11 cellular contexts compared by ENCODE assay signal in genomic region chr12:50211392-50212070, GRCh38. TPM values are rescaled to one million over a fixed set of nuclear protein-coding genes. Genes with fewer than 3 reads are reported as not detected.
A peak's percentile ranks its signal among the peaks of the same experiment; 100 is the strongest.
DNase-seq lines count a peak whose midpoint lies in the region; ATAC-seq and TF ChIP-seq lines count a peak whose summit lies in the region.
"Had no signal": no experiment of that assay in that cellular context is flagged by ENCODE, and none has a peak within 500 bp of the region (broad histone marks: within the 10 kb centered on the region; RNA-seq: fewer than 3 reads in every experiment).

No MANE protein-coding gene starts in this region.

- no peaks in the 10 kb centered on the region for H3K27me3 ChIP-seq in GM23338 (ENCODE audit: insufficient read depth)
- H3K27me3 ChIP-seq in foreskin keratinocyte: no peaks in the 10 kb centered on the region
- H3K27me3 ChIP-seq in gastrocnemius medialis: no peaks in the 10 kb centered on the region
- H3K27me3 ChIP-seq in MG63: no peaks in the 10 kb centered on the region
- H3K27me3 ChIP-seq: neutrophil had no signal

- in situ Hi-C loops in gastrocnemius medialis (cut with MboI; ENCODE audit: low sequenced_read_pairs in 4 of 4): loop anchor here in 1 of 4 donors (10.0 kb wide), 1 partner anchor 73 kb away; the partner anchor contains the start of gene LIMA1

- CTCF ChIA-PET in WTC11 (lab: Charles Lee): interaction anchor here (0.6 to 1.3 kb wide), 4 partner anchors 10 to 174 kb away, joined by 3 to 4 read pairs (median 3); partner anchors contain the start of gene COX14

- H3K27ac Mint-ChIP-seq in GM23338: peak overlapping the region; percentile 64
- peak overlapping the region; percentile 80 for H3K27ac Mint-ChIP-seq in WTC11

- no peaks in the 10 kb centered on the region for H3K36me3 ChIP-seq in GM23338 (ENCODE audit: insufficient read depth)
- H3K36me3 ChIP-seq in gastrocnemius medialis: no peaks in the 10 kb centered on the region
- H3K36me3 ChIP-seq in MG63: peaks cover 54% of the 10 kb centered on the region
- H3K36me3 ChIP-seq: neutrophil had no signal

- H3K4me3 Mint-ChIP-seq in GM23338 (no peak overlapping the region), WTC11 (no peak overlapping the region)

- H3K4me3 ChIP-seq in GM23338 (no peak overlapping the region), gastrocnemius medialis (no peak overlapping the region), MG63 (no peak overlapping the region)

- peaks cover 7% of the 10 kb centered on the region; the same call in 1 of the 3 replicates for H3K36me3 Mint-ChIP-seq in GM23338 (ENCODE audit: low read depth)
- no peaks in the 10 kb centered on the region; the same call in 1 of the 2 replicates for H3K36me3 Mint-ChIP-seq in WTC11

- H3K27me3 Mint-ChIP-seq in GM23338 (ENCODE audit: insufficient read depth, low read depth, poor library complexity) (peaks cover 2% of the 10 kb centered on the region), WTC11 (ENCODE audit: low read depth) (no peaks in the 10 kb centered on the region)

- H3K4me2 ChIP-seq in GM23338: no peak overlapping the region

- no peak for TF ChIP-seq POLR2A in gastrocnemius medialis (IDR thresholded peaks at IDR 0.05)

- H3K9me3 ChIP-seq in gastrocnemius medialis: no peaks in the 10 kb centered on the region
- no peaks in the 10 kb centered on the region for H3K9me3 ChIP-seq in MG63
- H3K9me3 ChIP-seq: neutrophil had no signal

- H3F3A ChIP-seq in GM23338 (replicated peaks; ENCODE audit: low read depth): no peaks in the 10 kb centered on the region

- ATAC-seq in GM23338 (no peak), WTC11 (no peak), foreskin keratinocyte (no peak), gastrocnemius medialis (no peak), HG02870 (IDR thresholded peaks at IDR 0.05; ENCODE audit: unreplicated experiment) (no peak)

- intact Hi-C loops in gastrocnemius medialis (cut with DNase I; ENCODE audit: low total_unique reads): no loop called here

- peaks cover 63% of the 10 kb centered on the region for H3K79me2 ChIP-seq in GM23338 (replicated peaks; ENCODE audit: insufficient read depth)

- no peaks in the 10 kb centered on the region for H3K9me2 ChIP-seq in GM23338 (ENCODE audit: insufficient read depth)

- H3K9me3 Mint-ChIP-seq in GM23338: no peaks in the 10 kb centered on the region; the same call in 2 of the 3 replicates
- H3K9me3 Mint-ChIP-seq in WTC11: no peaks in the 10 kb centered on the region

- H4K20me1 ChIP-seq in GM23338 (replicated peaks; ENCODE audit: insufficient read depth): peaks cover 5% of the 10 kb centered on the region

- no peak overlapping the region for H2AFZ ChIP-seq in GM23338

- H3K27ac ChIP-seq in GM23338 (ENCODE audit: low read depth) (no peak overlapping the region), foreskin keratinocyte (peak overlapping the region; percentile 51), gastrocnemius medialis (peak overlapping the region; percentile 30 to 75 (median 60))
- H3K27ac ChIP-seq: neutrophil, WERI-Rb-1 had no signal

- POLR2A ChIA-PET in WTC11 (lab: Charles Lee): interaction anchor here (0.9 kb wide), 1 partner anchor 11 kb away, joined by 3 read pairs; no protein-coding TSS in a partner anchor

- H3K4me1 ChIP-seq in GM23338 (ENCODE audit: insufficient read depth): 0 out of 2 replicates have a peak, but pooled peaks cover 16% of the 10 kb centered on the region
- peaks cover 72% of the 10 kb centered on the region for H3K4me1 ChIP-seq in foreskin keratinocyte
- H3K4me1 ChIP-seq in gastrocnemius medialis: peaks cover 0 to 8% of the 10 kb centered on the region in 2 donors

- DNase-seq in GM23338 (ENCODE audit: low spot score): no peak
- DNase-seq in WTC11 (ENCODE audit: low spot score): no peak
- DNase-seq in foreskin keratinocyte: peak in 1 of 2 donors; percentile 48
- no peak for DNase-seq in gastrocnemius medialis
- DNase-seq in NCI-H345 treated with DMSO at 0.1 percent for 48 hours (lab: John Stamatoyannopoulos, UW; ENCODE audit: unreplicated experiment): no peak
- DNase-seq in hepatic stellate cell (ENCODE audit: low spot score): no peak
- no peak for DNase-seq in MG63
- DNase-seq: MM.1S, WERI-Rb-1 had no signal

- H3K4me1 Mint-ChIP-seq in GM23338 (peaks cover 11% of the 10 kb centered on the region; the same call in 2 of the 3 replicates), WTC11 (peaks cover 9% of the 10 kb centered on the region)

- TF ChIP-seq CTCF in GM23338 (conservative IDR thresholded peaks at IDR 0.05; ENCODE audit: low read depth in 2 of 2) (no peak), WTC11 (IDR thresholded peaks at IDR 0.05) (no peak), foreskin keratinocyte (conservative IDR thresholded peaks at IDR 0.05) (peak; percentile 48), gastrocnemius medialis (IDR thresholded peaks at IDR 0.05 in 4 of 5, conservative IDR thresholded peaks at IDR 0.05 in 1 of 5) (no peak)

TF ChIP-seq in GM23338, 12 proteins besides CTCF, POLR2A, EP300 and RAD21 (continues in another document):
- no peak for TF ChIP-seq NANOG (IDR thresholded peaks at IDR 0.05; ENCODE audit: borderline replicate concordance)
- no peak for TF ChIP-seq EZH2phosphoT487 (IDR thresholded peaks at IDR 0.05; ENCODE audit: unreplicated experiment)
- TF ChIP-seq ZNF114 (CRISPR knock-in tag; IDR thresholded peaks at IDR 0.05): no peak

TF ChIP-seq in WTC11, 78 proteins besides CTCF, POLR2A, EP300 and RAD21 (continues in another document):
- no peak for TF ChIP-seq PRDM15 (CRISPR knock-in tag; IDR thresholded peaks at IDR 0.05)
- TF ChIP-seq AFF4 (CRISPR knock-in tag; IDR thresholded peaks at IDR 0.05; ENCODE audit: borderline replicate concordance): no peak
- TF ChIP-seq ERG (CRISPR knock-in tag; IDR thresholded peaks at IDR 0.05): no peak

RNA-seq across cellular contexts. Expression of gene CERS5, which starts 44.4 kb away (rescaled TPM):
- 50.2 and 56.5 TPM in 2 replicates for total RNA-seq in GM23338 (2014; rRNA removed; shearing (Covaris generic))
- 42.7 and 45.4 TPM in 2 replicates for polyA plus RNA-seq in GM23338 (2016; fragmentation: Nextera tagmentation; extraction: Ambion mirVana)
- total RNA-seq in WTC11 (2021): 47.8 to 55.8 TPM (median 51.7 TPM) in 3 replicates
- 35.9 and 38.9 TPM in 2 replicates for total RNA-seq in foreskin keratinocyte
- 40.6 and 42.6 TPM in 2 replicates for polyA plus RNA-seq in foreskin keratinocyte
- total RNA-seq in gastrocnemius medialis: 1 to 10 TPM; 5.4 to 9.2 (median 7.3) TPM
- total RNA-seq in MG63 (2014; rRNA removed; shearing (Covaris generic); ENCODE audit: low replicate concordance): 38.6 and 40.3 TPM in 2 replicates
